In the genomic region with DNA sequence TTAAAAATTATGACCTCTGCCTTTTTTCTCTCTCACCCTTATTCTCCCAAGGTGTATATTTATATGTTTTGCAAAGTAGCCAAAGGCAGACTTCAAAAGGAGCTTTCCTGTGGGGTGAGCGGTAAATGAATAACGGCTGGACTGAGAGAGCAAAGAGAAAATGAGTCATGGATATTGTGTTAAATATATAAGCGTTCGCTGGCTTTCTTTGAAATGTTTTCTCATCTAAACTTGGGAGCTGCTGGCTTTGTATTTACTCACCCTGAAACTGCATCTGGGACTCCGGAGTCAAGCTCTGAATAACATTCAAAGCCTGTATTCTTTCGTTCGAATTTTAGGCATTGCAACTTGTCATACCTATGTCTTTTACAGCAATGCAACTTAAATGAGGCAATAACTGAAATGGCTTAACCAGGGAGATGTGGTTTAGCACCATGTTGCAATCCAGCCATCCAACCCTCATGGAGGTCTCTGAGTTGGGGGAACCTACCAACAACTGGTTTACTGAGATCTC, we compare ENCODE assay signal across 1 cellular context.
TF ChIP-seq lines count a peak whose summit lies in the region.

No MANE protein-coding gene starts in this region.

TF ChIP-seq in HepG2, 621 proteins besides CTCF, POLR2A, EP300 and RAD21 (continued from another document and continues in another):
- TF ChIP-seq, protein P1, sequence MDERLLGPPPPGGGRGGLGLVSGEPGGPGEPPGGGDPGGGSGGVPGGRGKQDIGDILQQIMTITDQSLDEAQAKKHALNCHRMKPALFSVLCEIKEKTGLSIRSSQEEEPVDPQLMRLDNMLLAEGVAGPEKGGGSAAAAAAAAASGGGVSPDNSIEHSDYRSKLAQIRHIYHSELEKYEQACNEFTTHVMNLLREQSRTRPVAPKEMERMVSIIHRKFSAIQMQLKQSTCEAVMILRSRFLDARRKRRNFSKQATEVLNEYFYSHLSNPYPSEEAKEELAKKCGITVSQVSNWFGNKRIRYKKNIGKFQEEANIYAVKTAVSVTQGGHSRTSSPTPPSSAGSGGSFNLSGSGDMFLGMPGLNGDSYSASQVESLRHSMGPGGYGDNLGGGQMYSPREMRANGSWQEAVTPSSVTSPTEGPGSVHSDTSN (CRISPR knock-in tag; IDR thresholded peaks at IDR 0.05): no peak
- TF ChIP-seq ZNF331 (CRISPR knock-in tag; IDR thresholded peaks at IDR 0.05) (no peak; the same call in 1 of the 2 replicates), GATAD2A (CRISPR knock-in tag; IDR thresholded peaks at IDR 0.05) (peak; percentile 85), WIZ (CRISPR knock-in tag; IDR thresholded peaks at IDR 0.05) (no peak), ZNF160 (CRISPR knock-in tag; IDR thresholded peaks at IDR 0.05) (no peak), RFXAP (CRISPR knock-in tag; IDR thresholded peaks at IDR 0.05; ENCODE audit: borderline replicate concordance) (no peak), ADNP (CRISPR knock-in tag; IDR thresholded peaks at IDR 0.05) (no peak), ZMYM3 (CRISPR knock-in tag; IDR thresholded peaks at IDR 0.05) (peak; percentile 73), NCOR1 (IDR thresholded peaks at IDR 0.05; ENCODE audit: borderline replicate concordance, low read length) (peak; percentile 71; the same call in 1 of the 2 replicates), HNRNPLL (IDR thresholded peaks at IDR 0.05; ENCODE audit: low read depth, low read length, poor library complexity, severe bottlenecking) (no peak), KLF9 (CRISPR knock-in tag; IDR thresholded peaks at IDR 0.05; ENCODE audit: low read depth) (peak; percentile 64; the same call in 1 of the 2 replicates), IRF2 (CRISPR knock-in tag; IDR thresholded peaks at IDR 0.05) (no peak), PAWR (CRISPR knock-in tag; IDR thresholded peaks at IDR 0.05; ENCODE audit: borderline replicate concordance) (no peak), ZNF577 (CRISPR knock-in tag; IDR thresholded peaks at IDR 0.05; ENCODE audit: borderline replicate concordance, low read depth) (no peak), FOXC1 (CRISPR knock-in tag; IDR thresholded peaks at IDR 0.05; ENCODE audit: borderline replicate concordance) (no peak), ZNF138 (CRISPR knock-in tag; IDR thresholded peaks at IDR 0.05; ENCODE audit: low read depth) (no peak), ZBTB38 (CRISPR knock-in tag; IDR thresholded peaks at IDR 0.05) (no peak), ZNF703 (CRISPR knock-in tag; IDR thresholded peaks at IDR 0.05; ENCODE audit: borderline replicate concordance) (no peak), YEATS2 (CRISPR knock-in tag; IDR thresholded peaks at IDR 0.05; ENCODE audit: borderline replicate concordance) (no peak), ZBTB42 (CRISPR knock-in tag; IDR thresholded peaks at IDR 0.05) (no peak), ZNF430 (CRISPR knock-in tag; IDR thresholded peaks at IDR 0.05) (0 out of 2 replicates have a peak, but pooled peaks have one; percentile 3), HOXA5 (CRISPR knock-in tag; IDR thresholded peaks at IDR 0.05) (no peak), ZNF570 (CRISPR knock-in tag; IDR thresholded peaks at IDR 0.05; ENCODE audit: borderline replicate concordance) (no peak), KDM1A (CRISPR knock-in tag; IDR thresholded peaks at IDR 0.05) (no peak; the same call in 1 of the 2 replicates), POGZ (CRISPR knock-in tag; IDR thresholded peaks at IDR 0.05) (peak; percentile 55), ZNF10 (CRISPR knock-in tag; IDR thresholded peaks at IDR 0.05; ENCODE audit: borderline replicate concordance, low read depth) (no peak), ELF4 (CRISPR knock-in tag; IDR thresholded peaks at IDR 0.05; ENCODE audit: borderline replicate concordance) (no peak), IKZF4 (CRISPR knock-in tag; IDR thresholded peaks at IDR 0.05; ENCODE audit: borderline replicate concordance, low read depth, not compliant biosample characterization) (no peak), HCFC1 (IDR thresholded peaks at IDR 0.05; ENCODE audit: low read depth, low read length) (no peak), ZBTB3 (CRISPR knock-in tag; IDR thresholded peaks at IDR 0.05; ENCODE audit: borderline replicate concordance, low read depth) (no peak), ARNT (IDR thresholded peaks at IDR 0.05) (no peak), RFX5 (IDR thresholded peaks at IDR 0.05; ENCODE audit: low read depth, low read length) (no peak), FOXO1 (CRISPR knock-in tag; IDR thresholded peaks at IDR 0.05) (peak; percentile 9; the same call in 1 of the 2 replicates), ZBTB20 (CRISPR knock-in tag; IDR thresholded peaks at IDR 0.05; ENCODE audit: borderline replicate concordance, low read depth) (peak; percentile 60; the same call in 1 of the 2 replicates), ZFP82 (CRISPR knock-in tag; IDR thresholded peaks at IDR 0.05; ENCODE audit: borderline replicate concordance) (0 out of 2 replicates have a peak, but pooled peaks have one; percentile 33), KAT8 (CRISPR knock-in tag; IDR thresholded peaks at IDR 0.05) (peak; percentile 68; the same call in 1 of the 2 replicates), ARNT2 (CRISPR knock-in tag; IDR thresholded peaks at IDR 0.05; ENCODE audit: low read depth) (no peak)
- TF ChIP-seq, protein P2, sequence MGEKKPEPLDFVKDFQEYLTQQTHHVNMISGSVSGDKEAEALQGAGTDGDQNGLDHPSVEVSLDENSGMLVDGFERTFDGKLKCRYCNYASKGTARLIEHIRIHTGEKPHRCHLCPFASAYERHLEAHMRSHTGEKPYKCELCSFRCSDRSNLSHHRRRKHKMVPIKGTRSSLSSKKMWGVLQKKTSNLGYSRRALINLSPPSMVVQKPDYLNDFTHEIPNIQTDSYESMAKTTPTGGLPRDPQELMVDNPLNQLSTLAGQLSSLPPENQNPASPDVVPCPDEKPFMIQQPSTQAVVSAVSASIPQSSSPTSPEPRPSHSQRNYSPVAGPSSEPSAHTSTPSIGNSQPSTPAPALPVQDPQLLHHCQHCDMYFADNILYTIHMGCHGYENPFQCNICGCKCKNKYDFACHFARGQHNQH (CRISPR knock-in tag; IDR thresholded peaks at IDR 0.05): no peak; the same call in 1 of the 2 replicates
- TF ChIP-seq, protein P3, sequence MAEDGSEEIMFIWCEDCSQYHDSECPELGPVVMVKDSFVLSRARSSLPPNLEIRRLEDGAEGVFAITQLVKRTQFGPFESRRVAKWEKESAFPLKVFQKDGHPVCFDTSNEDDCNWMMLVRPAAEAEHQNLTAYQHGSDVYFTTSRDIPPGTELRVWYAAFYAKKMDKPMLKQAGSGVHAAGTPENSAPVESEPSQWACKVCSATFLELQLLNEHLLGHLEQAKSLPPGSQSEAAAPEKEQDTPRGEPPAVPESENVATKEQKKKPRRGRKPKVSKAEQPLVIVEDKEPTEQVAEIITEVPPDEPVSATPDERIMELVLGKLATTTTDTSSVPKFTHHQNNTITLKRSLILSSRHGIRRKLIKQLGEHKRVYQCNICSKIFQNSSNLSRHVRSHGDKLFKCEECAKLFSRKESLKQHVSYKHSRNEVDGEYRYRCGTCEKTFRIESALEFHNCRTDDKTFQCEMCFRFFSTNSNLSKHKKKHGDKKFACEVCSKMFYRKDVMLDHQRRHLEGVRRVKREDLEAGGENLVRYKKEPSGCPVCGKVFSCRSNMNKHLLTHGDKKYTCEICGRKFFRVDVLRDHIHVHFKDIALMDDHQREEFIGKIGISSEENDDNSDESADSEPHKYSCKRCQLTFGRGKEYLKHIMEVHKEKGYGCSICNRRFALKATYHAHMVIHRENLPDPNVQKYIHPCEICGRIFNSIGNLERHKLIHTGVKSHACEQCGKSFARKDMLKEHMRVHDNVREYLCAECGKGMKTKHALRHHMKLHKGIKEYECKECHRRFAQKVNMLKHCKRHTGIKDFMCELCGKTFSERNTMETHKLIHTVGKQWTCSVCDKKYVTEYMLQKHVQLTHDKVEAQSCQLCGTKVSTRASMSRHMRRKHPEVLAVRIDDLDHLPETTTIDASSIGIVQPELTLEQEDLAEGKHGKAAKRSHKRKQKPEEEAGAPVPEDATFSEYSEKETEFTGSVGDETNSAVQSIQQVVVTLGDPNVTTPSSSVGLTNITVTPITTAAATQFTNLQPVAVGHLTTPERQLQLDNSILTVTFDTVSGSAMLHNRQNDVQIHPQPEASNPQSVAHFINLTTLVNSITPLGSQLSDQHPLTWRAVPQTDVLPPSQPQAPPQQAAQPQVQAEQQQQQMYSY (CRISPR knock-in tag; IDR thresholded peaks at IDR 0.05): peak; percentile 46; the same call in 1 of the 2 replicates
- TF ChIP-seq, protein P4, sequence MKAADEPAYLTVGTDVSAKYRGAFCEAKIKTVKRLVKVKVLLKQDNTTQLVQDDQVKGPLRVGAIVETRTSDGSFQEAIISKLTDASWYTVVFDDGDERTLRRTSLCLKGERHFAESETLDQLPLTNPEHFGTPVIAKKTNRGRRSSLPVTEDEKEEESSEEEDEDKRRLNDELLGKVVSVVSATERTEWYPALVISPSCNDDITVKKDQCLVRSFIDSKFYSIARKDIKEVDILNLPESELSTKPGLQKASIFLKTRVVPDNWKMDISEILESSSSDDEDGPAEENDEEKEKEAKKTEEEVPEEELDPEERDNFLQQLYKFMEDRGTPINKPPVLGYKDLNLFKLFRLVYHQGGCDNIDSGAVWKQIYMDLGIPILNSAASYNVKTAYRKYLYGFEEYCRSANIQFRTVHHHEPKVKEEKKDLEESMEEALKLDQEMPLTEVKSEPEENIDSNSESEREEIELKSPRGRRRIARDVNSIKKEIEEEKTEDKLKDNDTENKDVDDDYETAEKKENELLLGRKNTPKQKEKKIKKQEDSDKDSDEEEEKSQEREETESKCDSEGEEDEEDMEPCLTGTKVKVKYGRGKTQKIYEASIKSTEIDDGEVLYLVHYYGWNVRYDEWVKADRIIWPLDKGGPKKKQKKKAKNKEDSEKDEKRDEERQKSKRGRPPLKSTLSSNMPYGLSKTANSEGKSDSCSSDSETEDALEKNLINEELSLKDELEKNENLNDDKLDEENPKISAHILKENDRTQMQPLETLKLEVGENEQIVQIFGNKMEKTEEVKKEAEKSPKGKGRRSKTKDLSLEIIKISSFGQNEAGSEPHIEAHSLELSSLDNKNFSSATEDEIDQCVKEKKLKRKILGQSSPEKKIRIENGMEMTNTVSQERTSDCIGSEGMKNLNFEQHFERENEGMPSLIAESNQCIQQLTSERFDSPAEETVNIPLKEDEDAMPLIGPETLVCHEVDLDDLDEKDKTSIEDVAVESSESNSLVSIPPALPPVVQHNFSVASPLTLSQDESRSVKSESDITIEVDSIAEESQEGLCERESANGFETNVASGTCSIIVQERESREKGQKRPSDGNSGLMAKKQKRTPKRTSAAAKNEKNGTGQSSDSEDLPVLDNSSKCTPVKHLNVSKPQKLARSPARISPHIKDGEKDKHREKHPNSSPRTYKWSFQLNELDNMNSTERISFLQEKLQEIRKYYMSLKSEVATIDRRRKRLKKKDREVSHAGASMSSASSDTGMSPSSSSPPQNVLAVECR (CRISPR knock-in tag; IDR thresholded peaks at IDR 0.05; ENCODE audit: borderline replicate concordance): peak; percentile 28; the same call in 1 of the 2 replicates
- TF ChIP-seq, protein P5, sequence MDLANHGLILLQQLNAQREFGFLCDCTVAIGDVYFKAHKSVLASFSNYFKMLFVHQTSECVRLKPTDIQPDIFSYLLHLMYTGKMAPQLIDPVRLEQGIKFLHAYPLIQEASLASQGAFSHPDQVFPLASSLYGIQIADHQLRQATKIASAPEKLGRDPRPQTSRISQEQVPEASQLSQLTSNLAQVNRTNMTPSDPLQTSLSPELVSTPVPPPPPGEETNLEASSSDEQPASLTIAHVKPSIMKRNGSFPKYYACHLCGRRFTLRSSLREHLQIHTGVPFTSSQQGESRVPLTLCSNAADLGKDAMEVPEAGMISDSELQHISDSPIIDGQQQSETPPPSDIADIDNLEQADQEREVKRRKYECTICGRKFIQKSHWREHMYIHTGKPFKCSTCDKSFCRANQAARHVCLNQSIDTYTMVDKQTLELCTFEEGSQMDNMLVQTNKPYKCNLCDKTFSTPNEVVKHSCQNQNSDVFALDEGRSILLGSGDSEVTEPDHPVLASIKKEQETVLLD (CRISPR knock-in tag; IDR thresholded peaks at IDR 0.05; ENCODE audit: low read depth): no peak
- TF ChIP-seq, protein P6, sequence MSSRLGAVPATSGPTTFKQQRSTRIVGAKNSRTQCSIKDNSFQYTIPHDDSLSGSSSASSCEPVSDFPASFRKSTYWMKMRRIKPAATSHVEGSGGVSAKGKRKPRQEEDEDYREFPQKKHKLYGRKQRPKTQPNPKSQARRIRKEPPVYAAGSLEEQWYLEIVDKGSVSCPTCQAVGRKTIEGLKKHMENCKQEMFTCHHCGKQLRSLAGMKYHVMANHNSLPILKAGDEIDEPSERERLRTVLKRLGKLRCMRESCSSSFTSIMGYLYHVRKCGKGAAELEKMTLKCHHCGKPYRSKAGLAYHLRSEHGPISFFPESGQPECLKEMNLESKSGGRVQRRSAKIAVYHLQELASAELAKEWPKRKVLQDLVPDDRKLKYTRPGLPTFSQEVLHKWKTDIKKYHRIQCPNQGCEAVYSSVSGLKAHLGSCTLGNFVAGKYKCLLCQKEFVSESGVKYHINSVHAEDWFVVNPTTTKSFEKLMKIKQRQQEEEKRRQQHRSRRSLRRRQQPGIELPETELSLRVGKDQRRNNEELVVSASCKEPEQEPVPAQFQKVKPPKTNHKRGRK (CRISPR knock-in tag; IDR thresholded peaks at IDR 0.05): no peak
- TF ChIP-seq, protein P7, sequence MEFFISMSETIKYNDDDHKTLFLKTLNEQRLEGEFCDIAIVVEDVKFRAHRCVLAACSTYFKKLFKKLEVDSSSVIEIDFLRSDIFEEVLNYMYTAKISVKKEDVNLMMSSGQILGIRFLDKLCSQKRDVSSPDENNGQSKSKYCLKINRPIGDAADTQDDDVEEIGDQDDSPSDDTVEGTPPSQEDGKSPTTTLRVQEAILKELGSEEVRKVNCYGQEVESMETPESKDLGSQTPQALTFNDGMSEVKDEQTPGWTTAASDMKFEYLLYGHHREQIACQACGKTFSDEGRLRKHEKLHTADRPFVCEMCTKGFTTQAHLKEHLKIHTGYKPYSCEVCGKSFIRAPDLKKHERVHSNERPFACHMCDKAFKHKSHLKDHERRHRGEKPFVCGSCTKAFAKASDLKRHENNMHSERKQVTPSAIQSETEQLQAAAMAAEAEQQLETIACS (CRISPR knock-in tag; IDR thresholded peaks at IDR 0.05): no peak
- TF ChIP-seq, protein P8, sequence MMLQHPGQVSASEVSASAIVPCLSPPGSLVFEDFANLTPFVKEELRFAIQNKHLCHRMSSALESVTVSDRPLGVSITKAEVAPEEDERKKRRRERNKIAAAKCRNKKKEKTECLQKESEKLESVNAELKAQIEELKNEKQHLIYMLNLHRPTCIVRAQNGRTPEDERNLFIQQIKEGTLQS (CRISPR knock-in tag; IDR thresholded peaks at IDR 0.05): no peak; the same call in 1 of the 2 replicates
- TF ChIP-seq, protein P9, sequence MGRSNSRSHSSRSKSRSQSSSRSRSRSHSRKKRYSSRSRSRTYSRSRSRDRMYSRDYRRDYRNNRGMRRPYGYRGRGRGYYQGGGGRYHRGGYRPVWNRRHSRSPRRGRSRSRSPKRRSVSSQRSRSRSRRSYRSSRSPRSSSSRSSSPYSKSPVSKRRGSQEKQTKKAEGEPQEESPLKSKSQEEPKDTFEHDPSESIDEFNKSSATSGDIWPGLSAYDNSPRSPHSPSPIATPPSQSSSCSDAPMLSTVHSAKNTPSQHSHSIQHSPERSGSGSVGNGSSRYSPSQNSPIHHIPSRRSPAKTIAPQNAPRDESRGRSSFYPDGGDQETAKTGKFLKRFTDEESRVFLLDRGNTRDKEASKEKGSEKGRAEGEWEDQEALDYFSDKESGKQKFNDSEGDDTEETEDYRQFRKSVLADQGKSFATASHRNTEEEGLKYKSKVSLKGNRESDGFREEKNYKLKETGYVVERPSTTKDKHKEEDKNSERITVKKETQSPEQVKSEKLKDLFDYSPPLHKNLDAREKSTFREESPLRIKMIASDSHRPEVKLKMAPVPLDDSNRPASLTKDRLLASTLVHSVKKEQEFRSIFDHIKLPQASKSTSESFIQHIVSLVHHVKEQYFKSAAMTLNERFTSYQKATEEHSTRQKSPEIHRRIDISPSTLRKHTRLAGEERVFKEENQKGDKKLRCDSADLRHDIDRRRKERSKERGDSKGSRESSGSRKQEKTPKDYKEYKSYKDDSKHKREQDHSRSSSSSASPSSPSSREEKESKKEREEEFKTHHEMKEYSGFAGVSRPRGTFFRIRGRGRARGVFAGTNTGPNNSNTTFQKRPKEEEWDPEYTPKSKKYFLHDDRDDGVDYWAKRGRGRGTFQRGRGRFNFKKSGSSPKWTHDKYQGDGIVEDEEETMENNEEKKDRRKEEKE (IDR thresholded peaks at IDR 0.05): no peak
